Comparison of ENCODE assay signal across 8 cellular contexts in genomic region chr4:155371432-155372043, GRCh38. TPM values are rescaled to one million over a fixed set of nuclear protein-coding genes. Genes with fewer than 3 reads are reported as not detected.
DNase-seq lines count a peak whose midpoint lies in the region; ATAC-seq and TF ChIP-seq lines count a peak whose summit lies in the region.

No MANE protein-coding gene starts in this region.

- no peaks in the 10 kb centered on the region for H3K27me3 Mint-ChIP-seq in WTC11 (ENCODE audit: low read depth)
- no peaks in the 10 kb centered on the region for H3K27me3 Mint-ChIP-seq in stimulated activated memory B cell treated with anti-CD40 and anti-IgM and Interleukin-4, amounts not matched to agents 10 μg/mL and 1 μg/mL and 100 μg/mL, for 72 hours
- H3K27me3 Mint-ChIP-seq in activated T-cell treated with anti-CD3 and anti-CD28 coated beads, Interleukin-2, amount 50 U/mL, for 24 hours = no peaks in the 10 kb centered on the region

- POLR2A ChIA-PET in WTC11 (lab: Charles Lee) = no interaction called here

- intact Hi-C loops in lower lobe of right lung (cut with DNase I) = no loop called here

- CTCF ChIA-PET in WTC11 (lab: Charles Lee) = no interaction called here

- H3K27ac Mint-ChIP-seq in WTC11 = no peak overlapping the region
- H3K27ac Mint-ChIP-seq in stimulated activated memory B cell treated with anti-CD40 and anti-IgM and Interleukin-4, amounts not matched to agents 10 μg/mL and 1 μg/mL and 100 μg/mL, for 72 hours = no peak overlapping the region
- no peak overlapping the region for H3K27ac Mint-ChIP-seq in activated T-cell treated with anti-CD3 and anti-CD28 coated beads, Interleukin-2, amount 50 U/mL, for 24 hours

- DNase-seq in NCI-H510A treated with DMSO at 0.1 percent for 48 hours (lab: John Stamatoyannopoulos, UW) (peak; percentile 13), NCI-H510A (lab: John Stamatoyannopoulos, UW) (no peak), KBM-7 (peak; percentile 55), WTC11 (ENCODE audit: low spot score) (no peak), lower lobe of right lung (no peak)
- DNase-seq in activated T-cell treated with anti-CD3 and anti-CD28 coated beads, Interleukin-2, amount 50 U/mL, for 24 hours = no peak

- H3K27me3 ChIP-seq in lower lobe of right lung (ENCODE audit: low read depth) = no peaks in the 10 kb centered on the region

- in situ Hi-C loops in KBM-7 (cut with MboI; ENCODE audit: low pct_unique_long_range_greater_than_20kb, low sequenced_read_pairs) = no loop called here

- no peaks in the 10 kb centered on the region for H3K9me3 Mint-ChIP-seq in WTC11
- no peaks in the 10 kb centered on the region for H3K9me3 Mint-ChIP-seq in stimulated activated memory B cell treated with anti-CD40 and anti-IgM and Interleukin-4, amounts not matched to agents 10 μg/mL and 1 μg/mL and 100 μg/mL, for 72 hours
- H3K9me3 Mint-ChIP-seq in activated T-cell treated with anti-CD3 and anti-CD28 coated beads, Interleukin-2, amount 50 U/mL, for 24 hours = no peaks in the 10 kb centered on the region

- TF ChIP-seq CTCF in WTC11 (IDR thresholded peaks at IDR 0.05) (0 out of 2 replicates have a peak, but pooled peaks have one; percentile 28), lower lobe of right lung (IDR thresholded peaks at IDR 0.05) (peak; percentile 44)

- no peaks in the 10 kb centered on the region for H3K9me3 ChIP-seq in lower lobe of right lung

- 0 out of 2 replicates have a peak, but pooled peaks cover 3% of the 10 kb centered on the region for H3K36me3 Mint-ChIP-seq in WTC11
- H3K36me3 Mint-ChIP-seq in stimulated activated memory B cell treated with anti-CD40 and anti-IgM and Interleukin-4, amounts not matched to agents 10 μg/mL and 1 μg/mL and 100 μg/mL, for 72 hours = peaks cover 22% of the 10 kb centered on the region
- peaks cover 32% of the 10 kb centered on the region for H3K36me3 Mint-ChIP-seq in activated T-cell treated with anti-CD3 and anti-CD28 coated beads, Interleukin-2, amount 50 U/mL, for 24 hours (ENCODE audit: low read depth)

- no peak for ATAC-seq in WTC11
- no peak for ATAC-seq in lower lobe of right lung
- no peak for ATAC-seq in stimulated activated memory B cell treated with anti-CD40 and anti-IgM and Interleukin-4, amounts not matched to agents 10 μg/mL and 1 μg/mL and 100 μg/mL, for 72 hours
- no peak for ATAC-seq in HG03095 (IDR thresholded peaks at IDR 0.05; ENCODE audit: unreplicated experiment)

- H3K36me3 ChIP-seq in lower lobe of right lung = peaks cover 5% of the 10 kb centered on the region

- H3K27ac ChIP-seq in lower lobe of right lung = no peak overlapping the region

- no peak overlapping the region for H3K4me3 ChIP-seq in lower lobe of right lung

- peaks cover 16% of the 10 kb centered on the region for H3K4me1 Mint-ChIP-seq in WTC11
- H3K4me1 Mint-ChIP-seq in stimulated activated memory B cell treated with anti-CD40 and anti-IgM and Interleukin-4, amounts not matched to agents 10 μg/mL and 1 μg/mL and 100 μg/mL, for 72 hours = peaks cover 11% of the 10 kb centered on the region
- peaks cover 14% of the 10 kb centered on the region for H3K4me1 Mint-ChIP-seq in activated T-cell treated with anti-CD3 and anti-CD28 coated beads, Interleukin-2, amount 50 U/mL, for 24 hours (ENCODE audit: low read depth)

- H3K4me3 Mint-ChIP-seq in WTC11 = no peak overlapping the region
- H3K4me3 Mint-ChIP-seq in stimulated activated memory B cell treated with anti-CD40 and anti-IgM and Interleukin-4, amounts not matched to agents 10 μg/mL and 1 μg/mL and 100 μg/mL, for 72 hours = no peak overlapping the region
- H3K4me3 Mint-ChIP-seq in activated T-cell treated with anti-CD3 and anti-CD28 coated beads, Interleukin-2, amount 50 U/mL, for 24 hours = no peak overlapping the region

- peaks cover 10% of the 10 kb centered on the region for H3K4me1 ChIP-seq in lower lobe of right lung

TF ChIP-seq in WTC11, 78 proteins besides CTCF, POLR2A, EP300 and RAD21 (continues in another document):
- TF ChIP-seq ZBTB43 (CRISPR knock-in tag; IDR thresholded peaks at IDR 0.05) (no peak), ZNF121 (CRISPR knock-in tag; IDR thresholded peaks at IDR 0.05) (no peak), GRHL2 (CRISPR knock-in tag; IDR thresholded peaks at IDR 0.05; ENCODE audit: insufficient replicate concordance, severe bottlenecking) (no peak), RELA (CRISPR knock-in tag; IDR thresholded peaks at IDR 0.05; ENCODE audit: borderline replicate concordance) (no peak), NFE2L1 (CRISPR knock-in tag; IDR thresholded peaks at IDR 0.05) (no peak), ARID4B (CRISPR knock-in tag; IDR thresholded peaks at IDR 0.05; ENCODE audit: borderline replicate concordance) (no peak), TP53 (CRISPR knock-in tag; IDR thresholded peaks at IDR 0.05) (no peak), JAZF1 (CRISPR knock-in tag; IDR thresholded peaks at IDR 0.05) (no peak), FOXK1 (CRISPR knock-in tag; IDR thresholded peaks at IDR 0.05) (no peak), ATF2 (CRISPR knock-in tag; IDR thresholded peaks at IDR 0.05; ENCODE audit: borderline replicate concordance, low read depth) (no peak)
- TF ChIP-seq, protein P1, sequence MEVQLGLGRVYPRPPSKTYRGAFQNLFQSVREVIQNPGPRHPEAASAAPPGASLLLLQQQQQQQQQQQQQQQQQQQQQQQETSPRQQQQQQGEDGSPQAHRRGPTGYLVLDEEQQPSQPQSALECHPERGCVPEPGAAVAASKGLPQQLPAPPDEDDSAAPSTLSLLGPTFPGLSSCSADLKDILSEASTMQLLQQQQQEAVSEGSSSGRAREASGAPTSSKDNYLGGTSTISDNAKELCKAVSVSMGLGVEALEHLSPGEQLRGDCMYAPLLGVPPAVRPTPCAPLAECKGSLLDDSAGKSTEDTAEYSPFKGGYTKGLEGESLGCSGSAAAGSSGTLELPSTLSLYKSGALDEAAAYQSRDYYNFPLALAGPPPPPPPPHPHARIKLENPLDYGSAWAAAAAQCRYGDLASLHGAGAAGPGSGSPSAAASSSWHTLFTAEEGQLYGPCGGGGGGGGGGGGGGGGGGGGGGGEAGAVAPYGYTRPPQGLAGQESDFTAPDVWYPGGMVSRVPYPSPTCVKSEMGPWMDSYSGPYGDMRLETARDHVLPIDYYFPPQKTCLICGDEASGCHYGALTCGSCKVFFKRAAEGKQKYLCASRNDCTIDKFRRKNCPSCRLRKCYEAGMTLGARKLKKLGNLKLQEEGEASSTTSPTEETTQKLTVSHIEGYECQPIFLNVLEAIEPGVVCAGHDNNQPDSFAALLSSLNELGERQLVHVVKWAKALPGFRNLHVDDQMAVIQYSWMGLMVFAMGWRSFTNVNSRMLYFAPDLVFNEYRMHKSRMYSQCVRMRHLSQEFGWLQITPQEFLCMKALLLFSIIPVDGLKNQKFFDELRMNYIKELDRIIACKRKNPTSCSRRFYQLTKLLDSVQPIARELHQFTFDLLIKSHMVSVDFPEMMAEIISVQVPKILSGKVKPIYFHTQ (CRISPR knock-in tag; IDR thresholded peaks at IDR 0.05) = no peak

RNA-seq across cellular contexts. Expression of gene MAP9, which starts 5.2 kb away (rescaled TPM):
- total RNA-seq in WTC11 (2021) (13.5 to 19.0 TPM (median 16.5 TPM) in 3 replicates), lower lobe of right lung (14.7 TPM)

Comparison
In these comparisons a context has a peak if more than half of its experiments do, and no peak if none do; other contexts are left out.
1. DNase-seq: peak in NCI-H510A treated with DMSO at 0.1 percent for 48 hours (single experiment) and KBM-7 (single experiment); none in NCI-H510A (single experiment), WTC11 (single experiment), lower lobe of right lung (single experiment) and activated T-cell treated with anti-CD3 and anti-CD28 coated beads, Interleukin-2, amount 50 U/mL, for 24 hours (single experiment).